ENCODE assay signal across 19 cellular contexts in the genomic region with DNA sequence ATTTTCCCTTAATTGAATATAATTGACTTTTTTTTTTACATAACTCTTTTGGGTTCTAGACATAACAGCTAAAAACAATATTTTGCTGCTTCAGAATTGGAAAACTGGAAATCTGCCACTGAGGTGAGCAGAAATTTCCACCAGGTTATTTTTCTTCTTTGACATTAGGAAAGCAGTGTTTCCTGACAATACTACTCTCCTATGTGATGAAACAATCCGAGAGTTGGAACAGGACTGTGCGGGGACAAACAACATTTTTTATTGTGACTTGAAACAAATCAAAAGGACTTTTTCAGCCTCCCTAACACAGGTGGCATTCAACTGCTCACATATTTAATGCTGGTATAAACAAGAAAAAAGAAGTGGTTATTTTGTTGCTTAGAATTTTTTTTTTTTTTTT.
"Had no signal": no experiment of that assay in that cellular context is flagged by ENCODE, and none has a peak within 500 bp of the region (broad histone marks: within the 10 kb centered on the region; RNA-seq: fewer than 3 reads in every experiment).

No MANE protein-coding gene starts in this region.

- H3K36me3 Mint-ChIP-seq: naive B cell, natural killer cell, neural progenitor cell, type B pancreatic cell had no signal

- H3K27ac Mint-ChIP-seq: naive B cell; natural killer cell; nephron progenitor cell; neural progenitor cell; progenitor cell of endocrine pancreas; stimulated activated naive CD8-positive, alpha-beta T cell treated with anti-CD3 and anti-CD28 coated beads, Interleukin-15, Interleukin-2, amounts not matched to agents 100 ng/mL and 50 ng/mL, for 24 hours; type B pancreatic cell had no signal

- ATAC-seq: left ventricle myocardium superior, lower lobe of right lung, natural killer cell, sciatic nerve had no signal

- H3K27me3 Mint-ChIP-seq: naive B cell, progenitor cell of endocrine pancreas, type B pancreatic cell had no signal

- DNase-seq: islet precursor cell; left ventricle myocardium superior; lower lobe of right lung; mammary epithelial cell; mesenchymal stem cell; naive B cell; natural killer cell; nephron progenitor cell; occipital lobe; stimulated activated CD4-positive, alpha-beta T cell treated with anti-CD3 and anti-CD28 coated beads, Interleukin-12 subunit alpha, Interleukin-12 subunit beta, amount 100 ng/mL, for 4 hours; stimulated activated CD4-positive, alpha-beta T cell treated with anti-CD3 and anti-CD28 coated beads, Interleukin-15, amount 100 ng/mL, for 24 hours; stimulated activated CD4-positive, alpha-beta T cell treated with anti-CD3 and anti-CD28 coated beads, Interleukin-2, amount 100 ng/mL, for 24 hours; stimulated activated CD4-positive, alpha-beta T cell treated with anti-CD3 and anti-CD28 coated beads, Interleukin-4, amount 100 ng/mL, for 1 hour; stimulated activated naive CD4-positive, alpha-beta T cell had no signal

- H3K4me1 Mint-ChIP-seq: naive B cell, natural killer cell, nephron progenitor cell had no signal

- H3K4me3 Mint-ChIP-seq: natural killer cell; nephron progenitor cell; neural progenitor cell; stimulated activated naive CD8-positive, alpha-beta T cell treated with anti-CD3 and anti-CD28 coated beads, Interleukin-15, Interleukin-2, amounts not matched to agents 100 ng/mL and 50 ng/mL, for 24 hours; type B pancreatic cell had no signal
